30 cellular contexts compared by ENCODE assay signal in the genomic region with DNA sequence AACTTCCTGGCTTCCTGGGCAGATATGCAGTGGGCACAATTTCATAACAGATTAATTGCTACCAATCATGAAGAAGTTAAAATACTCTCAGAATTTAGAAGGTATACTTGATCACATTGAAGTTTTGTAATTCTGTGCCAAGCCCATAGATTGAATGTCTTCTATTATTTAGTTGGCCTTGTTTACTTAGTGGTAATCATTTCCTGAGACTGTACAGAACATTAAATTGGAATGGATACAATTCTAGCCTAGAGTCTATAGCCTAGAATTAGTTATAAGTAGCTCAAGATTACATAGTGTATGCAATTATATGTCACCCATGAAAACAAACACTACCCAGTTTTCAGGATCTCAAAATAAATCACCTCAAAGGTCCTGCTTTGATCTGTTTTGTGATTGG.
"Had no signal": no experiment of that assay in that cellular context is flagged by ENCODE, and none has a peak within 500 bp of the region (broad histone marks: within the 10 kb centered on the region; RNA-seq: fewer than 3 reads in every experiment).

No MANE protein-coding gene starts in this region.

- DNase-seq: activated CD4-positive, alpha-beta memory T cell treated with anti-CD3 and anti-CD28 coated beads for 36 hours; activated CD4-positive, alpha-beta T cell treated with anti-CD3 and anti-CD28 coated beads, Interleukin-2, amount 10 ng/mL, durations not matched to agents 24 days and 14 days; activated CD4-positive, CD25-positive, alpha-beta regulatory T cell treated with anti-CD3 and anti-CD28 coated beads, Interleukin-2, amount 50 U/mL, for 72 hours; activated CD8-positive, alpha-beta memory T cell treated with anti-CD3 and anti-CD28 coated beads, Interleukin-2, amount 50 U/mL, for 4 hours; activated effector memory CD4-positive, alpha-beta T cell treated with anti-CD3 and anti-CD28 coated beads, Interleukin-2, amount 50 U/mL, for 16 hours; activated naive CD4-positive, alpha-beta T cell treated with anti-CD3 and anti-CD28 coated beads for 36 hours; activated naive CD8-positive, alpha-beta T cell treated with anti-CD3 and anti-CD28 coated beads for 36 hours; activated T-cell treated with anti-CD3 and anti-CD28 coated beads, Interleukin-2, amount 50 U/mL, for 1 hour; caudate nucleus; cortex of kidney; foreskin melanocyte; left lung; lower lobe of right lung; mesenchymal stem cell; naive thymus-derived CD8-positive, alpha-beta T cell; nucleus accumbens; pancreas; psoas muscle; stimulated activated CD4-positive, alpha-beta T cell treated with anti-CD3 and anti-CD28 coated beads, Interleukin-2, amount 100 ng/mL, for 24 hours; stimulated activated naive B cell treated with anti-CD40 and anti-IgM and Interleukin-4, amounts not matched to agents 10 μg/mL and 1 μg/mL and 100 μg/mL, for 72 hours; stomach; thyroid gland; upper lobe of right lung had no signal

- H3K4me1 Mint-ChIP-seq: activated CD4-positive, alpha-beta T cell treated with anti-CD3 and anti-CD28 coated beads, Interleukin-2, amount 10 ng/mL, durations not matched to agents 24 days and 14 days; activated naive CD8-positive, alpha-beta T cell treated with anti-CD3 and anti-CD28 coated beads for 36 hours; naive thymus-derived CD8-positive, alpha-beta T cell; neural crest cell; stimulated activated naive B cell treated with anti-CD40 and anti-IgM and Interleukin-4, amounts not matched to agents 10 μg/mL and 1 μg/mL and 100 μg/mL, for 72 hours had no signal

- H3K4me1 ChIP-seq: ascending aorta, esophagus muscularis mucosa, left lung, lower lobe of right lung, pancreas, psoas muscle, right atrium auricular region, stomach, thyroid gland, upper lobe of right lung had no signal

- H3K27ac ChIP-seq: ascending aorta, esophagus muscularis mucosa, left lung, lower lobe of right lung, pancreas, psoas muscle, right atrium auricular region, stomach, thyroid gland, upper lobe of right lung had no signal

- H3K4me3 ChIP-seq: ascending aorta, esophagus muscularis mucosa, left lung, lower lobe of right lung, pancreas, psoas muscle, right atrium auricular region, smooth muscle cell, stomach, thyroid gland, upper lobe of right lung had no signal

- H3K36me3 ChIP-seq: ascending aorta, esophagus muscularis mucosa, left lung, lower lobe of right lung, pancreas, right atrium auricular region, stomach, thyroid gland, upper lobe of right lung had no signal

- H3K27me3 Mint-ChIP-seq: activated CD4-positive, alpha-beta memory T cell treated with anti-CD3 and anti-CD28 coated beads for 36 hours; activated CD4-positive, alpha-beta T cell treated with anti-CD3 and anti-CD28 coated beads, Interleukin-2, amount 10 ng/mL, durations not matched to agents 24 days and 14 days; activated naive CD8-positive, alpha-beta T cell treated with anti-CD3 and anti-CD28 coated beads for 36 hours; brain; naive thymus-derived CD8-positive, alpha-beta T cell; stimulated activated naive B cell treated with anti-CD40 and anti-IgM and Interleukin-4, amounts not matched to agents 10 μg/mL and 1 μg/mL and 100 μg/mL, for 72 hours had no signal

- H3K27me3 ChIP-seq: ascending aorta, esophagus muscularis mucosa, left lung, pancreas, right atrium auricular region, stomach, thyroid gland, upper lobe of right lung had no signal

- H3K27ac Mint-ChIP-seq: activated CD4-positive, alpha-beta memory T cell treated with anti-CD3 and anti-CD28 coated beads for 36 hours; activated CD4-positive, alpha-beta T cell treated with anti-CD3 and anti-CD28 coated beads, Interleukin-2, amount 10 ng/mL, durations not matched to agents 24 days and 14 days; activated naive CD4-positive, alpha-beta T cell treated with anti-CD3 and anti-CD28 coated beads for 36 hours; activated naive CD8-positive, alpha-beta T cell treated with anti-CD3 and anti-CD28 coated beads for 36 hours; activated T-helper 1 cell treated with anti-CD3 and anti-CD28 coated beads, Interleukin-12 subunit alpha, Interleukin-12 subunit beta, Interleukin-2, Interleukin-4 antibody, amounts not matched to agents 30 ng/mL and 10 ng/mL and 1 ng/mL, durations not matched to agents 14 hours and 24 hours and 36 hours; brain; naive thymus-derived CD8-positive, alpha-beta T cell; stimulated activated naive B cell treated with anti-CD40 and anti-IgM and Interleukin-4, amounts not matched to agents 10 μg/mL and 1 μg/mL and 100 μg/mL, for 72 hours had no signal

- H3K36me3 Mint-ChIP-seq: activated CD4-positive, alpha-beta memory T cell treated with anti-CD3 and anti-CD28 coated beads for 36 hours; activated naive CD8-positive, alpha-beta T cell treated with anti-CD3 and anti-CD28 coated beads for 36 hours; brain; naive thymus-derived CD8-positive, alpha-beta T cell; stimulated activated naive B cell treated with anti-CD40 and anti-IgM and Interleukin-4, amounts not matched to agents 10 μg/mL and 1 μg/mL and 100 μg/mL, for 72 hours had no signal

- ATAC-seq: left lung; lower lobe of right lung; naive thymus-derived CD8-positive, alpha-beta T cell; pancreas; psoas muscle; stimulated activated naive B cell treated with anti-CD40 and anti-IgM and Interleukin-4, amounts not matched to agents 10 μg/mL and 1 μg/mL and 100 μg/mL, for 72 hours; upper lobe of right lung had no signal

- H3K9me3 Mint-ChIP-seq: activated CD4-positive, alpha-beta memory T cell treated with anti-CD3 and anti-CD28 coated beads for 36 hours; activated CD4-positive, alpha-beta T cell treated with anti-CD3 and anti-CD28 coated beads, Interleukin-2, amount 10 ng/mL, durations not matched to agents 24 days and 14 days; activated naive CD4-positive, alpha-beta T cell treated with anti-CD3 and anti-CD28 coated beads for 36 hours; activated naive CD8-positive, alpha-beta T cell treated with anti-CD3 and anti-CD28 coated beads for 36 hours; activated T-helper 1 cell treated with anti-CD3 and anti-CD28 coated beads, Interleukin-12 subunit alpha, Interleukin-12 subunit beta, Interleukin-2, Interleukin-4 antibody, amounts not matched to agents 30 ng/mL and 10 ng/mL and 1 ng/mL, durations not matched to agents 14 hours and 24 hours and 36 hours; brain had no signal

- H3K9me3 ChIP-seq: ascending aorta, esophagus muscularis mucosa, left lung, lower lobe of right lung, pancreas, psoas muscle, right atrium auricular region, stomach, thyroid gland, upper lobe of right lung had no signal

- H3K4me3 Mint-ChIP-seq: activated CD4-positive, alpha-beta memory T cell treated with anti-CD3 and anti-CD28 coated beads for 36 hours; activated CD4-positive, alpha-beta T cell treated with anti-CD3 and anti-CD28 coated beads, Interleukin-2, amount 10 ng/mL, durations not matched to agents 24 days and 14 days; activated naive CD4-positive, alpha-beta T cell treated with anti-CD3 and anti-CD28 coated beads for 36 hours; activated naive CD8-positive, alpha-beta T cell treated with anti-CD3 and anti-CD28 coated beads for 36 hours; activated T-helper 1 cell treated with anti-CD3 and anti-CD28 coated beads, Interleukin-12 subunit alpha, Interleukin-12 subunit beta, Interleukin-2, Interleukin-4 antibody, amounts not matched to agents 30 ng/mL and 10 ng/mL and 1 ng/mL, durations not matched to agents 14 hours and 24 hours and 36 hours; brain; naive thymus-derived CD8-positive, alpha-beta T cell; neural crest cell; stimulated activated naive B cell treated with anti-CD40 and anti-IgM and Interleukin-4, amounts not matched to agents 10 μg/mL and 1 μg/mL and 100 μg/mL, for 72 hours had no signal

- H3K4me2 ChIP-seq: smooth muscle cell had no signal
